In genomic region chr5:146475190-146475801, GRCh38 we compare ENCODE assay signal across 19 cellular contexts. TPM values are rescaled to one million over a fixed set of nuclear protein-coding genes. Genes with fewer than 3 reads are reported as not detected.
A peak's percentile ranks its signal among the peaks of the same experiment; 100 is the strongest.
DNase-seq lines count a peak whose midpoint lies in the region; ATAC-seq, FAIRE-seq and TF ChIP-seq lines count a peak whose summit lies in the region.
"Had no signal": no experiment of that assay in that cellular context is flagged by ENCODE, and none has a peak within 500 bp of the region (broad histone marks: within the 10 kb centered on the region; RNA-seq: fewer than 3 reads in every experiment).

No MANE protein-coding gene starts in this region.

- CTCF ChIA-PET in HepG2 (lab: Yijun Ruan, JAX; ENCODE audit: low intra/inter-chr PET ratio, low total read pairs): no interaction called here

- DNase-seq in HepG2 (ENCODE audit: low spot score): no peak
- DNase-seq in right lobe of liver: no peak
- DNase-seq in endothelial cell (ENCODE audit: low spot score): peak; percentile 9
- DNase-seq in EL: no peak
- no peak for DNase-seq in dedifferentiated amniotic fluid mesenchymal stem cell (ENCODE audit: extremely low spot score)
- DNase-seq: activated CD4-positive, alpha-beta memory T cell treated with anti-CD3 and anti-CD28 coated beads for 36 hours; activated naive CD4-positive, alpha-beta T cell treated with Interleukin-2 at 50 U/mL for 16 hours; kidney glomerular epithelial cell; naive thymus-derived CD4-positive, alpha-beta T cell; NCI-H2081 treated with DMSO at 0.1 percent for 48 hours; tibial artery had no signal

- peaks cover 23% of the 10 kb centered on the region for H3K36me3 Mint-ChIP-seq in endothelial cell (ENCODE audit: low read depth, unreplicated experiment)
- H3K36me3 Mint-ChIP-seq in activated T-helper 17 cell treated with anti-CD3 and anti-CD28 coated beads, Interleukin-2, amount 50 U/mL, for 72 hours (ENCODE audit: low read depth): peaks cover 94% of the 10 kb centered on the region

- WGBS in HepG2 (ENCODE audit: low lambda C conversion rate): 93% methylated on average over 4 of the region's 4 CpGs
- WGBS in right lobe of liver (ENCODE audit: insufficient coverage, low coverage, low lambda C conversion rate, missing lambda C conversion rate): 60% methylated on average over 4 of the region's 4 CpGs

- H3K9me2 ChIP-seq in OCI-LY1 (ENCODE audit: low read depth, low read length): no peaks in the 10 kb centered on the region

- FAIRE-seq in HepG2 (lab: Jason Lieb, UNC): no peak
- FAIRE-seq: colon, frontal cortex had no signal

- no peak overlapping the region for H3K4me2 ChIP-seq in HepG2 (ENCODE audit: low read depth, low read length)
- H3K4me2 ChIP-seq in OCI-LY1 (ENCODE audit: low read length): no peak overlapping the region

- H2AFZ ChIP-seq in HepG2 (ENCODE audit: low read length) (no peak overlapping the region), OCI-LY1 (ENCODE audit: low read length) (no peak overlapping the region)

- peaks cover 21 to 77% of the 10 kb centered on the region in 2 experiments for H3K36me3 ChIP-seq in HepG2 (replicated peaks in 1 of 2; ENCODE audit: control insufficient read depth in 1 of 2, insufficient read depth in 2 of 2, low read length in 2 of 2)
- H3K36me3 ChIP-seq in right lobe of liver: peaks cover 0 to 47% (median 20%) of the 10 kb centered on the region in 4 donors
- H3K36me3 ChIP-seq in OCI-LY1 (ENCODE audit: insufficient read depth, low read length): peaks cover 97% of the 10 kb centered on the region

- H3K27ac Mint-ChIP-seq in endothelial cell (ENCODE audit: unreplicated experiment): peak overlapping the region; percentile 77
- no peak overlapping the region for H3K27ac Mint-ChIP-seq in activated T-helper 17 cell treated with anti-CD3 and anti-CD28 coated beads, Interleukin-2, amount 50 U/mL, for 72 hours
- H3K27ac Mint-ChIP-seq: activated CD4-positive, alpha-beta memory T cell treated with anti-CD3 and anti-CD28 coated beads for 36 hours had no signal

- H3K9ac ChIP-seq in HepG2 (ENCODE audit: insufficient read depth, low read depth, low read length) (no peak overlapping the region), OCI-LY1 (ENCODE audit: low read length) (no peak overlapping the region)

- no peaks in the 10 kb centered on the region for H3K9me3 ChIP-seq in HepG2 (ENCODE audit: low read length)
- H3K9me3 ChIP-seq in right lobe of liver: no peaks in the 10 kb centered on the region
- H3K9me3 ChIP-seq in OCI-LY1 (ENCODE audit: low read length): no peaks in the 10 kb centered on the region
- H3K9me3 ChIP-seq: tibial artery had no signal

- POLR2A ChIA-PET in HepG2 (lab: Yijun Ruan, JAX): no interaction called here

- TF ChIP-seq RAD21 in HepG2 (CRISPR knock-in tag; IDR thresholded peaks at IDR 0.05): no peak

- TSS peak; percentile 11 for BruUV-seq in HepG2 (replicated peaks; lab: Mats Ljungman, UMichigan)

- no peaks in the 10 kb centered on the region for H3K9me3 Mint-ChIP-seq in endothelial cell (ENCODE audit: unreplicated experiment)
- H3K9me3 Mint-ChIP-seq in activated T-helper 17 cell treated with anti-CD3 and anti-CD28 coated beads, Interleukin-2, amount 50 U/mL, for 72 hours: no peaks in the 10 kb centered on the region
- H3K9me3 Mint-ChIP-seq: activated CD4-positive, alpha-beta memory T cell treated with anti-CD3 and anti-CD28 coated beads for 36 hours; IgD-negative memory B cell; naive thymus-derived CD4-positive, alpha-beta T cell had no signal

- no peaks in the 10 kb centered on the region for H3K27me3 ChIP-seq in HepG2 (ENCODE audit: control insufficient read depth in 1 of 2, insufficient read depth in 2 of 2, low read length in 2 of 2)
- no peaks in the 10 kb centered on the region for H3K27me3 ChIP-seq in right lobe of liver
- H3K27me3 ChIP-seq in OCI-LY1 (ENCODE audit: insufficient read depth, low read length): no peaks in the 10 kb centered on the region
- H3K27me3 ChIP-seq: tibial artery had no signal

- no peak overlapping the region for H3K4me3 ChIP-seq in HepG2 (replicated peaks in 1 of 3; ENCODE audit: insufficient read depth in 1 of 3, low read depth in 2 of 3, low read length in 3 of 3)
- H3K4me3 ChIP-seq in right lobe of liver: no peak overlapping the region
- H3K4me3 ChIP-seq in OCI-LY1 (ENCODE audit: low read depth, low read length, poor library complexity, severe bottlenecking): no peak overlapping the region
- H3K4me3 ChIP-seq: tibial artery had no signal

- TF ChIP-seq POLR2A in HepG2 (IDR thresholded peaks at IDR 0.05; ENCODE audit: insufficient read depth in 1 of 2, low read depth in 2 of 2, low read length in 2 of 2) (no peak), right lobe of liver (IDR thresholded peaks at IDR 0.05) (no peak)

- TF ChIP-seq EP300 in HepG2 (IDR thresholded peaks at IDR 0.05; ENCODE audit: low read depth in 2 of 2, low read length in 2 of 2) (no peak), HepG2 (CRISPR knock-in tag; IDR thresholded peaks at IDR 0.05; ENCODE audit: borderline replicate concordance) (no peak)

- H3K4me3 Mint-ChIP-seq in endothelial cell (ENCODE audit: unreplicated experiment): no peak overlapping the region
- H3K4me3 Mint-ChIP-seq in activated T-helper 17 cell treated with anti-CD3 and anti-CD28 coated beads, Interleukin-2, amount 50 U/mL, for 72 hours: no peak overlapping the region
- H3K4me3 Mint-ChIP-seq: activated CD4-positive, alpha-beta memory T cell treated with anti-CD3 and anti-CD28 coated beads for 36 hours; IgD-negative memory B cell; naive thymus-derived CD4-positive, alpha-beta T cell had no signal

- ATAC-seq in HepG2 (peak; percentile 60), right lobe of liver (no peak), GM18502 (IDR thresholded peaks at IDR 0.05; ENCODE audit: poor library complexity, unreplicated experiment) (no peak)
- ATAC-seq in activated T-helper 17 cell treated with anti-CD3 and anti-CD28 coated beads, Interleukin-2, amount 50 U/mL, for 72 hours (replicated peaks): no peak
- ATAC-seq: naive thymus-derived CD4-positive, alpha-beta T cell had no signal

- peaks cover 2% of the 10 kb centered on the region for H3K79me2 ChIP-seq in HepG2 (ENCODE audit: insufficient read depth, low read length)
- no peaks in the 10 kb centered on the region for H3K79me2 ChIP-seq in OCI-LY1 (ENCODE audit: insufficient read depth, low read length)

- in situ Hi-C loops in HepG2 (cut with HindIII; ENCODE audit: extremely low pct_ligation_motif_present, low pct_unique_long_range_greater_than_20kb): no loop called here

- H3K4me1 Mint-ChIP-seq in endothelial cell (ENCODE audit: unreplicated experiment): peaks cover 18% of the 10 kb centered on the region
- H3K4me1 Mint-ChIP-seq in activated T-helper 17 cell treated with anti-CD3 and anti-CD28 coated beads, Interleukin-2, amount 50 U/mL, for 72 hours: no peaks in the 10 kb centered on the region

- H4K20me1 ChIP-seq in HepG2 (ENCODE audit: insufficient read depth, low read length) (no peaks in the 10 kb centered on the region), OCI-LY1 (ENCODE audit: insufficient read depth, low read length) (no peaks in the 10 kb centered on the region)

- no peaks in the 10 kb centered on the region for H3F3A ChIP-seq in OCI-LY1 (ENCODE audit: insufficient read depth, low read length)

- TF ChIP-seq CTCF in HepG2 (CRISPR knock-in tag; IDR thresholded peaks at IDR 0.05) (no peak), right lobe of liver (IDR thresholded peaks at IDR 0.05) (no peak), OCI-LY1 (IDR thresholded peaks at IDR 0.05; ENCODE audit: low read length) (peak; percentile 39), endothelial cell (IDR thresholded peaks at IDR 0.05; ENCODE audit: unreplicated experiment) (peak; percentile 52)

- no peak overlapping the region for H3K27ac ChIP-seq in HepG2 (ENCODE audit: extremely low read length, insufficient read depth, low read length)
- no peak overlapping the region for H3K27ac ChIP-seq in right lobe of liver
- H3K27ac ChIP-seq in OCI-LY1 (ENCODE audit: low read depth, low read length, poor library complexity, severe bottlenecking): no peak overlapping the region
- H3K27ac ChIP-seq: tibial artery had no signal

- peaks cover 2% of the 10 kb centered on the region for H3K27me3 Mint-ChIP-seq in endothelial cell (ENCODE audit: unreplicated experiment)
- H3K27me3 Mint-ChIP-seq in activated T-helper 17 cell treated with anti-CD3 and anti-CD28 coated beads, Interleukin-2, amount 50 U/mL, for 72 hours: no peaks in the 10 kb centered on the region
- H3K27me3 Mint-ChIP-seq: activated CD4-positive, alpha-beta memory T cell treated with anti-CD3 and anti-CD28 coated beads for 36 hours; IgD-negative memory B cell; naive thymus-derived CD4-positive, alpha-beta T cell had no signal

- H3K4me1 ChIP-seq in HepG2 (ENCODE audit: insufficient read depth, low read length) (no peaks in the 10 kb centered on the region), right lobe of liver (no peaks in the 10 kb centered on the region), OCI-LY1 (ENCODE audit: insufficient read depth, low read length, severe bottlenecking) (no peaks in the 10 kb centered on the region)
- H3K4me1 ChIP-seq: tibial artery had no signal

- intact Hi-C loops in HepG2 (cut with micrococcal nuclease; ENCODE audit: unreplicated experiment) (no loop called here), right lobe of liver (cut with DNase I) (no loop called here)

RNA-seq across cellular contexts. Expression of gene TCERG1, which starts 28.2 kb away (rescaled TPM):
- 71.5 and 71.7 TPM in 2 replicates for total RNA-seq in HepG2 (2016; rRNA removed; fragmentation: Illumina TruSeq; extraction: Trizol)
- total RNA-seq in HepG2 (2016; cell fraction: cytosol; rRNA removed; fragmentation: Illumina TruSeq; extraction: Trizol; ENCODE audit: low read depth): 15.2 and 18.9 TPM in 2 replicates
- total RNA-seq in HepG2 (2016; cell fraction: insoluble cytoplasmic fraction; rRNA removed; fragmentation: Illumina TruSeq; extraction: Trizol): 63.5 and 71.5 TPM in 2 replicates
- total RNA-seq in HepG2 (2016; cell fraction: membrane; rRNA removed; fragmentation: Illumina TruSeq; extraction: Trizol): 19.5 and 22.1 TPM in 2 replicates
- 160 and 177 TPM in 2 replicates for total RNA-seq in HepG2 (2016; cell fraction: nucleus; rRNA removed; fragmentation: Illumina TruSeq; extraction: Trizol)
- polyA plus RNA-seq in HepG2 (2011; rRNA removed): 72.3 and 86.6 TPM in 2 replicates
- 34.3 and 38.0 TPM in 2 replicates for polyA plus RNA-seq in HepG2 (2011; cell fraction: cytosol; rRNA removed)
- polyA plus RNA-seq in HepG2 (2011; cell fraction: nucleus; rRNA removed): 159 and 189 TPM in 2 replicates
- polyA plus RNA-seq in HepG2 (2012): 38.8 and 53.6 TPM in 2 replicates
- polyA plus RNA-seq in HepG2 (2016; cell fraction: cytosol; fragmentation: Illumina TruSeq; extraction: Trizol; ENCODE audit: low read depth): 3.1 and 4.0 TPM in 2 replicates
- 58.5 and 62.2 TPM in 2 replicates for polyA plus RNA-seq in HepG2 (2016; cell fraction: insoluble cytoplasmic fraction; fragmentation: Illumina TruSeq; extraction: Trizol; ENCODE audit: low read depth)
- 10.1 and 11.0 TPM in 2 replicates for polyA plus RNA-seq in HepG2 (2016; cell fraction: membrane; fragmentation: Illumina TruSeq; extraction: Trizol; ENCODE audit: low read depth)
- 237 and 263 TPM in 2 replicates for polyA plus RNA-seq in HepG2 (2016; cell fraction: nucleus; fragmentation: Illumina TruSeq; extraction: Trizol; ENCODE audit: insufficient read depth, low read depth)
- polyA minus RNA-seq in HepG2 (2011; rRNA and poly(A)+ RNA removed; ENCODE audit: low replicate concordance): 383 and 386 TPM in 2 replicates
- 22.2 and 23.0 TPM in 2 replicates for polyA minus RNA-seq in HepG2 (2011; cell fraction: cytosol; rRNA and poly(A)+ RNA removed)
- 275 and 320 TPM in 2 replicates for polyA minus RNA-seq in HepG2 (2011; cell fraction: nucleus; rRNA and poly(A)+ RNA removed)
- total RNA-seq in right lobe of liver: 10 to 100 TPM in 5 of 6 experiments, 1 to 10 TPM in 1; 9.7 to 27.4 (median 18.4) TPM
- 71.6 TPM for total RNA-seq in endothelial cell (ENCODE audit: unreplicated experiment)
- total RNA-seq in activated T-helper 17 cell treated with anti-CD3 and anti-CD28 coated beads, Interleukin-2, amount 50 U/mL, for 72 hours: 100 to 1,000 TPM in 1 of 2 donors, 10 to 100 TPM in 1; 84.1 to 110 TPM

RNA-seq across cellular contexts. Expression of gene GPR151, which starts 40.7 kb away (rescaled TPM):
- total RNA-seq in HepG2 (2016; rRNA removed; fragmentation: Illumina TruSeq; extraction: Trizol) (not detected in 2 replicates), right lobe of liver (not detected), endothelial cell (ENCODE audit: unreplicated experiment) (not detected)
- not detected in 2 replicates for total RNA-seq in HepG2 (2016; cell fraction: cytosol; rRNA removed; fragmentation: Illumina TruSeq; extraction: Trizol; ENCODE audit: low read depth)
- total RNA-seq in HepG2 (2016; cell fraction: insoluble cytoplasmic fraction; rRNA removed; fragmentation: Illumina TruSeq; extraction: Trizol): not detected in 2 replicates
- not detected in 2 replicates for total RNA-seq in HepG2 (2016; cell fraction: membrane; rRNA removed; fragmentation: Illumina TruSeq; extraction: Trizol)
- not detected in 2 replicates for total RNA-seq in HepG2 (2016; cell fraction: nucleus; rRNA removed; fragmentation: Illumina TruSeq; extraction: Trizol)
- not detected in 2 replicates for polyA plus RNA-seq in HepG2 (2011; rRNA removed)
- not detected in 2 replicates for polyA plus RNA-seq in HepG2 (2011; cell fraction: cytosol; rRNA removed)
- not detected in 2 replicates for polyA plus RNA-seq in HepG2 (2011; cell fraction: nucleus; rRNA removed)
- not detected in 2 replicates for polyA plus RNA-seq in HepG2 (2012)
- not detected in 2 replicates for polyA plus RNA-seq in HepG2 (2016; cell fraction: cytosol; fragmentation: Illumina TruSeq; extraction: Trizol; ENCODE audit: low read depth)
- not detected in 2 replicates for polyA plus RNA-seq in HepG2 (2016; cell fraction: insoluble cytoplasmic fraction; fragmentation: Illumina TruSeq; extraction: Trizol; ENCODE audit: low read depth)
- polyA plus RNA-seq in HepG2 (2016; cell fraction: membrane; fragmentation: Illumina TruSeq; extraction: Trizol; ENCODE audit: low read depth): not detected in 2 replicates
- not detected in 2 replicates for polyA plus RNA-seq in HepG2 (2016; cell fraction: nucleus; fragmentation: Illumina TruSeq; extraction: Trizol; ENCODE audit: insufficient read depth, low read depth)
- polyA minus RNA-seq in HepG2 (2011; rRNA and poly(A)+ RNA removed; ENCODE audit: low replicate concordance): not detected in 2 replicates
- polyA minus RNA-seq in HepG2 (2011; cell fraction: cytosol; rRNA and poly(A)+ RNA removed): not detected in 2 replicates
- polyA minus RNA-seq in HepG2 (2011; cell fraction: nucleus; rRNA and poly(A)+ RNA removed): not detected in 2 replicates
- total RNA-seq in activated T-helper 17 cell treated with anti-CD3 and anti-CD28 coated beads, Interleukin-2, amount 50 U/mL, for 72 hours: not detected
- total RNA-seq: activated CD4-positive, alpha-beta memory T cell treated with anti-CD3 and anti-CD28 coated beads for 36 hours; naive thymus-derived CD4-positive, alpha-beta T cell; skeletal muscle tissue; T-helper 2 cell treated with Interferon-gamma antibody and Interleukin-4, amounts not matched to agents 100 ng/mL and 5 ng/mL, for 36 hours had no signal
- polyA plus RNA-seq: IgD-negative memory B cell had no signal

Comparison
In these comparisons a context has a peak if more than half of its experiments do, and no peak if none do; other contexts are left out.
1. CTCF ChIP-seq: peak in OCI-LY1 (single experiment) and endothelial cell (single experiment); none in HepG2 (single experiment) and right lobe of liver (0 of 4).